Comparison of ENCODE assay signal across 9 cellular contexts in genomic region chr14:59964251-59965007, GRCh38. TPM values are rescaled to one million over a fixed set of nuclear protein-coding genes. Genes with fewer than 3 reads are reported as not detected.
DNase-seq lines count a peak whose midpoint lies in the region; ATAC-seq and TF ChIP-seq lines count a peak whose summit lies in the region.
"Had no signal": no experiment of that assay in that cellular context is flagged by ENCODE, and none has a peak within 500 bp of the region (broad histone marks: within the 10 kb centered on the region; RNA-seq: fewer than 3 reads in every experiment).

No MANE protein-coding gene starts in this region.

- intact Hi-C loops in CD4-positive, alpha-beta T cell (cut with DNase I, micrococcal nuclease) = loop anchor here (1.0 to 10.0 kb wide), 8 partner anchors 100 to 840 kb away; partner anchors contain the start of genes JKAMP (in 1 of the 2), L3HYPDH (in 1 of the 2) and PCNX4 (in 1 of the 2)

- H3K9me3 ChIP-seq in CD4-positive, alpha-beta T cell (ENCODE audit: control insufficient read depth, low read length) = no peaks in the 10 kb centered on the region

- H3K9me3 Mint-ChIP-seq in CD4-positive, alpha-beta T cell = no peaks in the 10 kb centered on the region

- POLR2A ChIA-PET in CD4-positive, alpha-beta T cell (lab: Charles Lee) = interaction anchor here (0.8 to 3.8 kb wide), 10 partner anchors 11 to 485 kb away, joined by 3 to 41 read pairs (median 4); partner anchors contain the start of genes DHRS7, PCNX4 and PPM1A

- no peak for DNase-seq in CD4-positive, alpha-beta T cell
- peak; percentile 7 for DNase-seq in fibroblast of villous mesenchyme (ENCODE audit: low read depth)
- no peak for DNase-seq in SHP77 treated with DMSO at 0.1 percent for 48 hours (lab: John Stamatoyannopoulos, UW)
- DNase-seq in KG1 (lab: John Stamatoyannopoulos, UW) = no peak
- no peak for DNase-seq in NAMALWA (ENCODE audit: low spot score)
- DNase-seq in NCI-H446 (lab: John Stamatoyannopoulos, UW) = no peak

- H3K27ac Mint-ChIP-seq in CD4-positive, alpha-beta T cell = peak overlapping the region; percentile 96

- no peak for TF ChIP-seq CTCF in CD4-positive, alpha-beta T cell (IDR thresholded peaks at IDR 0.05)
- TF ChIP-seq CTCF in fibroblast of villous mesenchyme (IDR thresholded peaks at IDR 0.05; ENCODE audit: insufficient read depth, low read depth, low read length) = no peak

- H3K4me1 Mint-ChIP-seq in CD4-positive, alpha-beta T cell (ENCODE audit: low read depth) = peaks cover 22% of the 10 kb centered on the region

- peak overlapping the region; percentile 94 for H3K4me3 Mint-ChIP-seq in CD4-positive, alpha-beta T cell

- H3K27me3 Mint-ChIP-seq in CD4-positive, alpha-beta T cell = no peaks in the 10 kb centered on the region

- no peak overlapping the region for H3K27ac ChIP-seq in CD4-positive, alpha-beta T cell (ENCODE audit: low read depth, low read length)

- peaks cover 18% of the 10 kb centered on the region for H3K36me3 Mint-ChIP-seq in CD4-positive, alpha-beta T cell (ENCODE audit: low read depth)

- CTCF ChIA-PET in CD4-positive, alpha-beta T cell (lab: Charles Lee) = interaction anchor here (0.8 to 6.6 kb wide), 12 partner anchors 8 to 396 kb away, joined by 3 to 54 read pairs (median 6); partner anchors contain the start of genes DHRS7, PCNX4 and PPM1A

- H3K4me3 ChIP-seq in fibroblast of villous mesenchyme (ENCODE audit: low read depth, low read length) = no peak overlapping the region

- H3K27me3 ChIP-seq in CD4-positive, alpha-beta T cell (ENCODE audit: control insufficient read depth, insufficient read depth, low read length) = no peaks in the 10 kb centered on the region

- ATAC-seq in CD4-positive, alpha-beta T cell (ENCODE audit: poor library complexity) = peak; percentile 10
- ATAC-seq in GM19395 (IDR thresholded peaks at IDR 0.05; ENCODE audit: unreplicated experiment) (peak; percentile 20), HG03457 (IDR thresholded peaks at IDR 0.05; ENCODE audit: unreplicated experiment) (peak; percentile 8)

RNA-seq across cellular contexts. Expression of gene LRRC9, which starts 44.5 kb away (rescaled TPM):
- total RNA-seq in CD4-positive, alpha-beta T cell = not detected
- under 0.01 TPM in 2 replicates for total RNA-seq in fibroblast of villous mesenchyme
- total RNA-seq: dermis microvascular lymphatic vessel endothelial cell had no signal
